Comparison of ENCODE assay signal across 28 cellular contexts in genomic region chr2:190094471-190094870, GRCh38. TPM values are rescaled to one million over a fixed set of nuclear protein-coding genes. Genes with fewer than 3 reads are reported as not detected.
DNase-seq lines count a peak whose midpoint lies in the region; ATAC-seq, FAIRE-seq and TF ChIP-seq lines count a peak whose summit lies in the region.
"Had no signal": no experiment of that assay in that cellular context is flagged by ENCODE, and none has a peak within 500 bp of the region (broad histone marks: within the 10 kb centered on the region; RNA-seq: fewer than 3 reads in every experiment).

No MANE protein-coding gene starts in this region.

- H3K27ac ChIP-seq in HEK293 (ENCODE audit: extremely low read depth, low read depth, low read length) (no peak overlapping the region), small intestine (ENCODE audit: low read depth in 1 of 2, low read length in 1 of 2) (no peak overlapping the region), MM.1S (ENCODE audit: low read length) (no peak overlapping the region)
- H3K27ac ChIP-seq: colonic mucosa, foreskin keratinocyte, SJCRH30 had no signal

- CTCF ChIA-PET in HEK293 (lab: Yijun Ruan, JAX) = no interaction called here
- CTCF ChIA-PET in activated CD4-positive, alpha-beta memory T cell treated with anti-CD3 and anti-CD28 coated beads, Interleukin-2, amount 10 ng/mL, durations not matched to agents 7 days and 5 days (lab: Charles Lee) = no interaction called here

- no peak overlapping the region for H3K4me2 ChIP-seq in MM.1S (ENCODE audit: low read depth, low read length)

- 14 to 22% (median 20%) methylated on average over 2 of the region's 2 CpGs for WGBS in small intestine, 3 donors

- H3K27me3 Mint-ChIP-seq in mesothelial cell of epicardium (ENCODE audit: low read depth) = no peaks in the 10 kb centered on the region
- no peaks in the 10 kb centered on the region for H3K27me3 Mint-ChIP-seq in activated CD4-positive, alpha-beta memory T cell treated with anti-CD3 and anti-CD28 coated beads, Interleukin-2, amount 10 ng/mL, durations not matched to agents 7 days and 5 days
- H3K27me3 Mint-ChIP-seq: activated naive CD4-positive, alpha-beta T cell treated with anti-CD3 and anti-CD28 coated beads, Interleukin-2, amount 50 U/mL, for 24 hours; naive B cell; stimulated activated naive CD8-positive, alpha-beta T cell treated with anti-CD3 and anti-CD28 coated beads, Interleukin-15, Interleukin-2, amounts not matched to agents 100 ng/mL and 50 ng/mL, for 24 hours had no signal

- no peak overlapping the region for H3K9ac ChIP-seq in MM.1S (ENCODE audit: low read length)

- DNase-seq in dermis blood vessel endothelial cell (peak; percentile 3), mesothelial cell of epicardium (ENCODE audit: low spot score in 2 of 2, unreplicated experiment in 2 of 2) (no peak), small intestine (peak; percentile 37), HK-2 (ENCODE audit: unreplicated experiment) (no peak), MM.1S (no peak)
- DNase-seq in activated CD4-positive, alpha-beta memory T cell treated with anti-CD3 and anti-CD28 coated beads, Interleukin-2, amount 10 ng/mL, durations not matched to agents 7 days and 5 days = no peak
- DNase-seq: activated CD8-positive, alpha-beta T cell treated with anti-CD3 and anti-CD28 coated beads, Interleukin-2, amount 10 ng/mL, durations not matched to agents 7 days and 5 days; anterior cingulate cortex; BE2C; CD8-positive, alpha-beta T cell; colonic mucosa; effector CD8-positive, alpha-beta T cell; head of caudate nucleus; islet precursor cell; left ventricle myocardium superior; naive B cell; NCI-H146; stimulated activated CD4-positive, alpha-beta T cell treated with anti-CD3 and anti-CD28 coated beads, Interleukin-1b, Interleukin-23, amount 100 ng/mL, for 48 hours; T-helper 9 cell had no signal

- no peak overlapping the region for H3K4me3 Mint-ChIP-seq in mesothelial cell of epicardium
- H3K4me3 Mint-ChIP-seq in activated CD4-positive, alpha-beta memory T cell treated with anti-CD3 and anti-CD28 coated beads, Interleukin-2, amount 10 ng/mL, durations not matched to agents 7 days and 5 days = no peak overlapping the region
- H3K4me3 Mint-ChIP-seq: activated CD8-positive, alpha-beta T cell treated with anti-CD3 and anti-CD28 coated beads, Interleukin-2, amount 10 ng/mL, durations not matched to agents 7 days and 5 days; activated naive CD4-positive, alpha-beta T cell treated with anti-CD3 and anti-CD28 coated beads, Interleukin-2, amount 50 U/mL, for 24 hours; CD8-positive, alpha-beta T cell; naive B cell; stimulated activated naive CD8-positive, alpha-beta T cell treated with anti-CD3 and anti-CD28 coated beads, Interleukin-15, Interleukin-2, amounts not matched to agents 100 ng/mL and 50 ng/mL, for 24 hours had no signal

- H3K4me1 ChIP-seq in HEK293 (ENCODE audit: control insufficient read depth, insufficient read depth, low read length) (no peaks in the 10 kb centered on the region), small intestine (ENCODE audit: control insufficient read depth in 2 of 2, insufficient read depth in 1 of 2, low read depth in 1 of 2, low read length in 1 of 2) (no peaks in the 10 kb centered on the region), MM.1S (ENCODE audit: low read length) (peaks cover 5% of the 10 kb centered on the region)
- H3K4me1 ChIP-seq: BE2C, colonic mucosa had no signal

- peak overlapping the region; percentile 69 for H3K27ac Mint-ChIP-seq in mesothelial cell of epicardium
- H3K27ac Mint-ChIP-seq in activated CD4-positive, alpha-beta memory T cell treated with anti-CD3 and anti-CD28 coated beads, Interleukin-2, amount 10 ng/mL, durations not matched to agents 7 days and 5 days = no peak overlapping the region
- H3K27ac Mint-ChIP-seq: activated CD8-positive, alpha-beta T cell treated with anti-CD3 and anti-CD28 coated beads, Interleukin-2, amount 10 ng/mL, durations not matched to agents 7 days and 5 days; activated naive CD4-positive, alpha-beta T cell treated with anti-CD3 and anti-CD28 coated beads, Interleukin-2, amount 50 U/mL, for 24 hours; CD8-positive, alpha-beta T cell; naive B cell; stimulated activated naive CD8-positive, alpha-beta T cell treated with anti-CD3 and anti-CD28 coated beads, Interleukin-15, Interleukin-2, amounts not matched to agents 100 ng/mL and 50 ng/mL, for 24 hours had no signal

- H3K27me3 ChIP-seq in small intestine (ENCODE audit: control insufficient read depth in 2 of 2, insufficient read depth in 2 of 2, low read length in 2 of 2) (no peaks in the 10 kb centered on the region), MM.1S (replicated peaks; ENCODE audit: insufficient read depth, low read length) (no peaks in the 10 kb centered on the region)
- H3K27me3 ChIP-seq: BE2C, colonic mucosa, foreskin keratinocyte, SJCRH30 had no signal

- no peaks in the 10 kb centered on the region for H3K9me3 ChIP-seq in HEK293 (ENCODE audit: control insufficient read depth, insufficient read depth, low read depth, low read length)
- H3K9me3 ChIP-seq in small intestine (ENCODE audit: control insufficient read depth, low read depth) = no peaks in the 10 kb centered on the region
- H3K9me3 ChIP-seq in MM.1S (replicated peaks; ENCODE audit: insufficient read depth, low read length) = no peaks in the 10 kb centered on the region
- H3K9me3 ChIP-seq: BE2C, colonic mucosa had no signal

- peaks cover 23% of the 10 kb centered on the region for H3K9me3 Mint-ChIP-seq in mesothelial cell of epicardium
- H3K9me3 Mint-ChIP-seq in activated CD4-positive, alpha-beta memory T cell treated with anti-CD3 and anti-CD28 coated beads, Interleukin-2, amount 10 ng/mL, durations not matched to agents 7 days and 5 days = no peaks in the 10 kb centered on the region
- H3K9me3 Mint-ChIP-seq: activated naive CD4-positive, alpha-beta T cell treated with anti-CD3 and anti-CD28 coated beads, Interleukin-2, amount 50 U/mL, for 24 hours; CD8-positive, alpha-beta T cell had no signal

- no peak overlapping the region for H2AFZ ChIP-seq in MM.1S (ENCODE audit: low read length)

- peaks cover 18% of the 10 kb centered on the region for H3K4me1 Mint-ChIP-seq in mesothelial cell of epicardium
- no peaks in the 10 kb centered on the region for H3K4me1 Mint-ChIP-seq in activated CD4-positive, alpha-beta memory T cell treated with anti-CD3 and anti-CD28 coated beads, Interleukin-2, amount 10 ng/mL, durations not matched to agents 7 days and 5 days
- H3K4me1 Mint-ChIP-seq: activated naive CD4-positive, alpha-beta T cell treated with anti-CD3 and anti-CD28 coated beads, Interleukin-2, amount 50 U/mL, for 24 hours; naive B cell had no signal

- H3K4me3 ChIP-seq in HEK293 (ENCODE audit: low read depth, low read length) = no peak overlapping the region
- no peak overlapping the region for H3K4me3 ChIP-seq in small intestine (ENCODE audit: low read depth in 1 of 2, low read length in 2 of 2)
- no peak overlapping the region for H3K4me3 ChIP-seq in MM.1S (ENCODE audit: low read length)
- H3K4me3 ChIP-seq: colonic mucosa, SJCRH30 had no signal

- POLR2A ChIA-PET in HEK293 (lab: Yijun Ruan, JAX) = no interaction called here
- POLR2A ChIA-PET in activated CD4-positive, alpha-beta memory T cell treated with anti-CD3 and anti-CD28 coated beads, Interleukin-2, amount 10 ng/mL, durations not matched to agents 7 days and 5 days (lab: Charles Lee) = no interaction called here

- no peak for ATAC-seq in HG02981 (IDR thresholded peaks at IDR 0.05; ENCODE audit: unreplicated experiment)
- ATAC-seq: activated CD8-positive, alpha-beta T cell treated with anti-CD3 and anti-CD28 coated beads, Interleukin-2, amount 10 ng/mL, durations not matched to agents 7 days and 5 days; CD8-positive, alpha-beta T cell; foreskin keratinocyte had no signal

- TF ChIP-seq CTCF in HEK293 (tag by site-specific recombination; IDR thresholded peaks at IDR 0.05) (no peak), mesothelial cell of epicardium (IDR thresholded peaks at IDR 0.05; ENCODE audit: unreplicated experiment) (no peak), MM.1S (IDR thresholded peaks at IDR 0.05; ENCODE audit: low read length) (no peak)

- no peaks in the 10 kb centered on the region for H4K20me1 ChIP-seq in MM.1S (ENCODE audit: insufficient read depth, low read length)

- H3K9me2 ChIP-seq in MM.1S (replicated peaks; ENCODE audit: insufficient read depth, low read length) = no peaks in the 10 kb centered on the region

- no peaks in the 10 kb centered on the region for H3K79me2 ChIP-seq in MM.1S (ENCODE audit: low read length)

- no peaks in the 10 kb centered on the region for H3K36me3 ChIP-seq in HEK293 (ENCODE audit: control insufficient read depth in 2 of 2, insufficient read depth in 1 of 2, low read length in 2 of 2)
- H3K36me3 ChIP-seq in small intestine (ENCODE audit: control insufficient read depth in 2 of 2, insufficient read depth in 2 of 2, low read length in 2 of 2) = no peaks in the 10 kb centered on the region
- H3K36me3 ChIP-seq in MM.1S (replicated peaks; ENCODE audit: insufficient read depth, low read length) = no peaks in the 10 kb centered on the region
- H3K36me3 ChIP-seq: BE2C, colonic mucosa, SJCRH30 had no signal

- no peaks in the 10 kb centered on the region for H3F3A ChIP-seq in MM.1S (ENCODE audit: insufficient read depth, low read length)

- peaks cover 8% of the 10 kb centered on the region for H3K36me3 Mint-ChIP-seq in mesothelial cell of epicardium
- H3K36me3 Mint-ChIP-seq in activated CD4-positive, alpha-beta memory T cell treated with anti-CD3 and anti-CD28 coated beads, Interleukin-2, amount 10 ng/mL, durations not matched to agents 7 days and 5 days (ENCODE audit: low read depth) = no peaks in the 10 kb centered on the region
- H3K36me3 Mint-ChIP-seq: activated naive CD4-positive, alpha-beta T cell treated with anti-CD3 and anti-CD28 coated beads, Interleukin-2, amount 50 U/mL, for 24 hours; CD8-positive, alpha-beta T cell; naive B cell had no signal

- FAIRE-seq in small intestine (lab: Jason Lieb, UNC) = peak; percentile 61
- FAIRE-seq: GM19239 had no signal

TF ChIP-seq in HEK293, 187 proteins besides CTCF, POLR2A, EP300 and RAD21:
- TF ChIP-seq ELK4 (IDR thresholded peaks at IDR 0.05; ENCODE audit: borderline replicate concordance, low read depth, low read length) (no peak), TCF7L2 (IDR thresholded peaks at IDR 0.05; ENCODE audit: borderline replicate concordance, low read depth, low read length) (peak; percentile 78; the same call in 1 of the 2 replicates)

RNA-seq across cellular contexts. Expression of gene MSTN, which starts 31.9 kb away (rescaled TPM):
- total RNA-seq in dermis blood vessel endothelial cell (not detected in 2 replicates), mesothelial cell of epicardium (0.20 to 0.29 TPM (median 0.22 TPM) in 3 replicates)
- under 1 TPM in 1 of 3 donors, not detected in 2; 0.16 TPM for polyA plus RNA-seq in small intestine
- total RNA-seq in activated CD4-positive, alpha-beta memory T cell treated with anti-CD3 and anti-CD28 coated beads, Interleukin-2, amount 10 ng/mL, durations not matched to agents 7 days and 5 days = not detected
- total RNA-seq: activated CD8-positive, alpha-beta T cell treated with anti-CD3 and anti-CD28 coated beads, Interleukin-2, amount 10 ng/mL, durations not matched to agents 7 days and 5 days; CD8-positive, alpha-beta T cell; epithelial cell of proximal tubule; foreskin keratinocyte; H4; left ventricle myocardium superior had no signal
- polyA plus RNA-seq: foreskin keratinocyte had no signal

Comparison
In these comparisons a context has a peak if more than half of its experiments do, and no peak if none do; other contexts are left out.
1. DNase-seq: peak in dermis blood vessel endothelial cell (single experiment) and small intestine (single experiment); none in mesothelial cell of epicardium (0 of 2), activated CD4-positive, alpha-beta memory T cell treated with anti-CD3 and anti-CD28 coated beads, Interleukin-2, amount 10 ng/mL, durations not matched to agents 7 days and 5 days (single experiment), HK-2 (single experiment) and MM.1S (single experiment).